ENCODE assay signal across 1 cellular context in genomic region chr3:189108735-189109134, GRCh38.
TF ChIP-seq lines count a peak whose summit lies in the region.

No MANE protein-coding gene starts in this region.

TF ChIP-seq in GM23338, 12 proteins besides CTCF, POLR2A, EP300 and RAD21 (continued from another document):
- TF ChIP-seq REST (IDR thresholded peaks at IDR 0.05; ENCODE audit: unreplicated experiment) (no peak), ZNF462 (CRISPR knock-in tag; IDR thresholded peaks at IDR 0.05) (no peak), ETS1 (IDR thresholded peaks at IDR 0.05) (no peak)
